In the genomic region with DNA sequence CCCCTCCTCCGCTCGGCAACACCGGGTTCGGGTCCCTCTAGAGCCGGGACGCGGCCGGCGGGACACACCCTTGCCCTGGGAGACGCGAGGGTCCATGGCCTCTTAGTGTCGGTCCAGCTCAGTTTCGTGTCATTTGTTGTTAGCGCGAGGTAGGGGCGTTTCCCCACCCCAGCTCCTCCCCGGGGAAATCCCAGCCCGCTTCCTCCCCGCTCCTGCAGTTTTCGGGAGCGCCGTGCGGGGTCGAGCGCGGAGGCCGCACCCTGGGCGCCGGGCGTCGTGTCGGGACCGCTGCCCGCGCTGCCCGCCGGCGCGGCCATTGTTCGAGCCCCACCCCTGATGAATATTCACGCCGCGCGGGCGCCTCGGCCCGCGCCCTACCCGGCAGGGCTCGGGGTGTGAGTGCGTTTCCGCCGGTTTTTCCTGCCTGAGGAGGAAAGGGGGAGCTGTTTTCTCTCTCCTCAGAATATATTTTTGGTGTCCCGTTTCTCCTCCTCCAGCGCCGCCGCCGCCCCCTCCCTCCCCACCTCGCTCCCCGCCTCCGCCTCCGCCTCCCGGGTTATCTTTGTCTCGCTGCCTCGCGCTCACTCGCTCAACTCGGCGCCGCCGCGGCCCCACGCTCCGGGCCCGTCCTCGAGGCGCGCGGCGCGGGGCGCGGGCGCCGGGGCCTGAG, we compare ENCODE assay signal across 8 cellular contexts. TPM values are rescaled to one million over a fixed set of nuclear protein-coding genes. Genes with fewer than 3 reads are reported as not detected.
DNase-seq lines count a peak whose midpoint lies in the region; ATAC-seq, FAIRE-seq and TF ChIP-seq lines count a peak whose summit lies in the region.

A gene (plus strand): TSS at position 584 of the 670 bp plus-strand sequence. CDS start 374 bp downstream, outside the sequence.

- peak within 1 kb of the TSS; percentile 94 for H3K14ac ChIP-seq in IMR-90 (replicated peaks; ENCODE audit: low read depth, low read length)

- H3K9me1 ChIP-seq in IMR-90 (ENCODE audit: insufficient read depth, low read length), result peaks cover 4% of the 10 kb centered on the region; the same call in 1 of the 2 replicates

- peak within 1 kb of the TSS; percentile 54 for H4K5ac ChIP-seq in IMR-90 (ENCODE audit: low read depth, low read length)

- H2BK15ac ChIP-seq in IMR-90 (ENCODE audit: low read depth, low read length), result peak within 1 kb of the TSS; percentile 43; the same call in 1 of the 3 replicates

- peak within 1 kb of the TSS in 6 of 8 donors; percentile 90 to 98 (median 95) for H3K4me3 Mint-ChIP-seq in naive B cell
- H3K4me3 Mint-ChIP-seq in stimulated activated memory B cell treated with anti-CD40 and anti-IgM and Interleukin-4, amounts not matched to agents 10 μg/mL and 1 μg/mL and 100 μg/mL, for 72 hours, result peak within 1 kb of the TSS; percentile 83

- dilution Hi-C loops in IMR-90 (cut with HindIII; ENCODE audit: low sequenced_read_pairs, unreplicated experiment), result no loop called here

- peaks cover 4% of the 10 kb centered on the region; the same call in 1 of the 2 replicates for H3K36me3 ChIP-seq in IMR-90 (ENCODE audit: control insufficient read depth, insufficient read depth, low read length)

- H3K56ac ChIP-seq in IMR-90 (ENCODE audit: extremely low read depth, insufficient read depth, low read length), result peak within 1 kb of the TSS; percentile 92

- peak within 1 kb of the TSS; percentile 57 for H2BK20ac ChIP-seq in IMR-90 (ENCODE audit: low read depth, low read length)

- H3K27me3 Mint-ChIP-seq in naive B cell, result no peaks in the 10 kb centered on the region
- no peaks in the 10 kb centered on the region for H3K27me3 Mint-ChIP-seq in stimulated activated memory B cell treated with anti-CD40 and anti-IgM and Interleukin-4, amounts not matched to agents 10 μg/mL and 1 μg/mL and 100 μg/mL, for 72 hours

- POLR2A ChIA-PET in IMR-90 (lab: Charles Lee; ENCODE audit: unreplicated experiment), result interaction anchor here (0.6 to 1.3 kb wide), 4 partner anchors 17 to 301 kb away, joined by 3 to 6 read pairs (median 3); a partner anchor contains a TSS

- H3K9me3 ChIP-seq in IMR-90 (ENCODE audit: control insufficient read depth, insufficient read depth, low read length), result no peaks in the 10 kb centered on the region

- peak within 1 kb of the TSS; percentile 98 for H2AK9ac ChIP-seq in IMR-90 (replicated peaks; ENCODE audit: low read depth, low read length, poor library complexity)

- H3K9me3 Mint-ChIP-seq in naive B cell, result peaks cover 0 to 8% (median 0%) of the 10 kb centered on the region in 7 donors
- peaks cover 2% of the 10 kb centered on the region for H3K9me3 Mint-ChIP-seq in stimulated activated memory B cell treated with anti-CD40 and anti-IgM and Interleukin-4, amounts not matched to agents 10 μg/mL and 1 μg/mL and 100 μg/mL, for 72 hours

- 0 out of 2 replicates have a peak, but pooled peaks have one; percentile 12 for TF ChIP-seq CTCF in IMR-90 (conservative IDR thresholded peaks at IDR 0.05; ENCODE audit: low read depth, low read length)

- no TSS peak for BruUV-seq in IMR-90 (replicated peaks; lab: Mats Ljungman, UMichigan)

- peaks cover 6% of the 10 kb centered on the region for H3K4me1 ChIP-seq in IMR-90 (ENCODE audit: control insufficient read depth, insufficient read depth, low read length)

- H3K27ac Mint-ChIP-seq in naive B cell, result peak within 1 kb of the TSS; percentile 64 to 94 (median 85)
- H3K27ac Mint-ChIP-seq in stimulated activated memory B cell treated with anti-CD40 and anti-IgM and Interleukin-4, amounts not matched to agents 10 μg/mL and 1 μg/mL and 100 μg/mL, for 72 hours, result peak within 1 kb of the TSS; percentile 89

- peak within 1 kb of the TSS; percentile 86 for H2BK5ac ChIP-seq in IMR-90 (ENCODE audit: low read depth, low read length, poor library complexity, severe bottlenecking)

- H4K20me1 ChIP-seq in IMR-90 (ENCODE audit: insufficient read depth, low read length), result peaks cover 30% of the 10 kb centered on the region

- H4K8ac ChIP-seq in IMR-90 (ENCODE audit: low read depth in 2 of 2, low read length in 2 of 2), result peak within 1 kb of the TSS; percentile 89 to 94

- H3K27ac ChIP-seq in IMR-90 (ENCODE audit: insufficient read depth, low read length), result peak within 1 kb of the TSS; percentile 89

- peak within 1 kb of the TSS; percentile 83 for H3K18ac ChIP-seq in IMR-90 (ENCODE audit: low read depth, low read length)

- H3K27me3 ChIP-seq in IMR-90 (ENCODE audit: control insufficient read depth, insufficient read depth, low read length), result no peaks in the 10 kb centered on the region

- intact Hi-C loops in IMR-90 (cut with micrococcal nuclease), result loop anchor here (2.0 to 5.0 kb wide), 3 partner anchors 180 to 354 kb away; no protein-coding TSS in a partner anchor

- peak; percentile 17 for TF ChIP-seq RAD21 in IMR-90 (IDR thresholded peaks at IDR 0.05; ENCODE audit: low read length)

- whole genome bisulfite sequencing in IMR-90 (ENCODE audit: extremely low coverage in 2 of 2, insufficient read length in 1 of 2), 2 experiments, result 0% methylated on average over 6 of the region's 85 CpGs; no CpG with 5 or more reads in 1 of the 2 experiments

- H2BK120ac ChIP-seq in IMR-90 (ENCODE audit: low read depth, low read length), result peak within 1 kb of the TSS; percentile 81

- peak within 1 kb of the TSS; percentile 97 for H2AK5ac ChIP-seq in IMR-90 (ENCODE audit: low read depth, low read length)

- peak within 1 kb of the TSS; percentile 93 for H2AFZ ChIP-seq in IMR-90 (replicated peaks; ENCODE audit: low read length, poor library complexity)

- H3K4me2 ChIP-seq in IMR-90 (ENCODE audit: low read depth, low read length), result peak within 1 kb of the TSS; percentile 96

- peak within 1 kb of the TSS; percentile 82 for H3K4ac ChIP-seq in IMR-90 (ENCODE audit: low read depth, low read length)

- DNase-seq in AG20443 (ENCODE audit: low spot score) (peak; percentile 92), GM19239 (ENCODE audit: insufficient read length, low spot score) (peak; percentile 47), IMR-90 (peak; percentile 77), SHP77 (lab: John Stamatoyannopoulos, UW) (peak; percentile 63 to 71), fibroblast of peridontal ligament (ENCODE audit: extremely low read depth) (peak; percentile 83), naive B cell (peak; percentile 60)
- peak; percentile 69 for DNase-seq in activated T-helper 9 cell treated with anti-CD3 and anti-CD28 coated beads, Interleukin-2, amount 50 U/mL, for 16 hours (ENCODE audit: low read depth)

- TF ChIP-seq POLR2A in IMR-90 (IDR thresholded peaks at IDR 0.05; ENCODE audit: low read depth, low read length), result peak; percentile 70

- H3K9ac ChIP-seq in IMR-90 (ENCODE audit: low read depth, low read length), result peak within 1 kb of the TSS; percentile 94

- H3K36me3 Mint-ChIP-seq in naive B cell, result peaks cover 2 to 11% of the 10 kb centered on the region in 2 donors
- H3K36me3 Mint-ChIP-seq in stimulated activated memory B cell treated with anti-CD40 and anti-IgM and Interleukin-4, amounts not matched to agents 10 μg/mL and 1 μg/mL and 100 μg/mL, for 72 hours, result peaks cover 11% of the 10 kb centered on the region

- peak within 1 kb of the TSS; percentile 81 for H4K91ac ChIP-seq in IMR-90 (ENCODE audit: insufficient read depth, low read depth, low read length)

- CTCF ChIA-PET in IMR-90 (lab: Yijun Ruan, JAX), result interaction anchor here (1.0 to 1.3 kb wide), 4 partner anchors 45 to 154 kb away, joined by 3 to 4 read pairs (median 3); no protein-coding TSS in a partner anchor

- peak within 1 kb of the TSS; percentile 86 for H3K4me3 ChIP-seq in IMR-90 (ENCODE audit: insufficient read depth, low read depth, low read length)

- peak; percentile 79 for ATAC-seq in IMR-90 (ENCODE audit: low read depth)
- ATAC-seq in naive B cell (ENCODE audit: low read depth in 2 of 2), result peak; percentile 63 to 69
- peak; percentile 84 for ATAC-seq in stimulated activated memory B cell treated with anti-CD40 and anti-IgM and Interleukin-4, amounts not matched to agents 10 μg/mL and 1 μg/mL and 100 μg/mL, for 72 hours

- H3K23ac ChIP-seq in IMR-90 (ENCODE audit: low read depth, low read length), result peak within 1 kb of the TSS; percentile 100

- H3K4me1 Mint-ChIP-seq in naive B cell, result peaks cover 20 to 26% (median 22%) of the 10 kb centered on the region in 3 donors
- H3K4me1 Mint-ChIP-seq in stimulated activated memory B cell treated with anti-CD40 and anti-IgM and Interleukin-4, amounts not matched to agents 10 μg/mL and 1 μg/mL and 100 μg/mL, for 72 hours, result peaks cover 18% of the 10 kb centered on the region

- in situ Hi-C loops in IMR-90 (cut with MboI; ENCODE audit: low sequenced_read_pairs), result loop anchor here (5.0 to 25.0 kb wide), 3 partner anchors 135 to 275 kb away; no protein-coding TSS in a partner anchor

- peaks cover 0 to 6% of the 10 kb centered on the region in 2 experiments; a peak in 2 of 4 replicates for H3K79me1 ChIP-seq in IMR-90 (ENCODE audit: low read depth in 1 of 2, low read length in 2 of 2)

- no peak for FAIRE-seq in GM19239 (lab: Jason Lieb, UNC)

TF ChIP-seq in IMR-90, 13 proteins besides CTCF, POLR2A, EP300 and RAD21:
- TF ChIP-seq SMC3 (IDR thresholded peaks at IDR 0.05; ENCODE audit: low read depth, low read length) (no peak), RCOR1 (IDR thresholded peaks at IDR 0.05; ENCODE audit: insufficient replicate concordance, low read length) (no peak), MAZ (IDR thresholded peaks at IDR 0.05; ENCODE audit: borderline replicate concordance, low read depth, low read length) (peak; percentile 43; the same call in 1 of the 2 replicates)

RNA-seq across cellular contexts. Expression of the gene that starts here (rescaled TPM):
- total RNA-seq in IMR-90 (2012; rRNA removed), result 124 and 130 TPM in 2 replicates
- polyA plus RNA-seq in IMR-90 (2012; rRNA removed) (80.8 and 89.4 TPM in 2 replicates), naive B cell (ENCODE audit: low read depth in 6 of 6) (10 to 100 TPM; 11.8 to 36.0 (median 20.3) TPM)
- 39.5 and 39.9 TPM in 2 replicates for polyA plus RNA-seq in IMR-90 (2012; cell fraction: cytosol; rRNA removed)
- polyA plus RNA-seq in IMR-90 (2012; cell fraction: nucleus; rRNA removed; ENCODE audit: low replicate concordance), result 90.5 and 219 TPM in 2 replicates

Comparison
In these comparisons a context has a peak if more than half of its experiments do, and no peak if none do; other contexts are left out.
1. Peak in every context shown above with its lines: DNase-seq, ATAC-seq, H3K4me3 ChIP-seq and H3K27ac ChIP-seq.